20 cellular contexts compared by ENCODE assay signal in genomic region chr7:30180718-30181117, GRCh38. TPM values are rescaled to one million over a fixed set of nuclear protein-coding genes. Genes with fewer than 3 reads are reported as not detected.
DNase-seq lines count a peak whose midpoint lies in the region; ATAC-seq, FAIRE-seq and TF ChIP-seq lines count a peak whose summit lies in the region.
"Had no signal": no experiment of that assay in that cellular context is flagged by ENCODE, and none has a peak within 500 bp of the region (broad histone marks: within the 10 kb centered on the region; RNA-seq: fewer than 3 reads in every experiment).

No MANE protein-coding gene starts in this region.

- no peak overlapping the region for H3K9ac ChIP-seq in stomach smooth muscle (ENCODE audit: low read length in 2 of 2)
- H3K9ac ChIP-seq: BLaER1 had no signal

- TF ChIP-seq EP300 in gastroesophageal sphincter (IDR thresholded peaks at IDR 0.05), result no peak

- 50 to 73% methylated on average over 1 to 2 of the region's 2 CpGs for WGBS in gastroesophageal sphincter (ENCODE audit: low coverage in 1 of 2), 2 donors

- no peak for FAIRE-seq in frontal cortex (lab: Jason Lieb, UNC)
- FAIRE-seq: D721Med, GM19239, HTR-8/SVneo had no signal

- H3K4me1 ChIP-seq in gastroesophageal sphincter (peaks cover 8 to 76% (median 18%) of the 10 kb centered on the region in 3 donors), stomach smooth muscle (ENCODE audit: control insufficient read depth, insufficient read depth, low read length) (peaks cover 44% of the 10 kb centered on the region)

- TF ChIP-seq POLR2A in gastroesophageal sphincter (IDR thresholded peaks at IDR 0.05), result no peak

- H3K27me3 ChIP-seq in gastroesophageal sphincter (no peaks in the 10 kb centered on the region), stomach smooth muscle (ENCODE audit: control insufficient read depth in 1 of 2, insufficient read depth in 2 of 2, low read length in 2 of 2) (no peaks in the 10 kb centered on the region)
- H3K27me3 ChIP-seq: BLaER1 had no signal

- H3K4me3 ChIP-seq in gastroesophageal sphincter (no peak overlapping the region), stomach smooth muscle (ENCODE audit: low read length in 2 of 2) (no peak overlapping the region)
- H3K4me3 ChIP-seq: BLaER1 had no signal

- no peaks in the 10 kb centered on the region for H3K9me3 ChIP-seq in gastroesophageal sphincter
- H3K9me3 ChIP-seq in stomach smooth muscle (ENCODE audit: control insufficient read depth in 2 of 2, low read length in 2 of 2), result no peaks in the 10 kb centered on the region

- ATAC-seq in gastroesophageal sphincter, result no peak
- ATAC-seq: CD8-positive, alpha-beta T cell had no signal

- no peaks in the 10 kb centered on the region for H3K36me3 ChIP-seq in gastroesophageal sphincter
- H3K36me3 ChIP-seq in stomach smooth muscle (ENCODE audit: control insufficient read depth in 2 of 2, insufficient read depth in 2 of 2, low read length in 2 of 2), result no peaks in the 10 kb centered on the region
- H3K36me3 ChIP-seq: BLaER1 had no signal

- DNase-seq in DMS 273 (lab: John Stamatoyannopoulos, UW; ENCODE audit: unreplicated experiment) (peak; percentile 50), NCI-H69 (lab: John Stamatoyannopoulos, UW) (peak; percentile 70), DMS114 treated with DMSO at 0.1 percent for 48 hours (lab: John Stamatoyannopoulos, UW; ENCODE audit: unreplicated experiment) (no peak), frontal cortex (ENCODE audit: low spot score in 2 of 2) (no peak)
- no peak for DNase-seq in stimulated activated CD4-positive, alpha-beta T cell treated with anti-CD3 and anti-CD28 coated beads, Interleukin-4, amount 100 ng/mL, for 4 hours
- DNase-seq in activated CD4-positive, CD25-positive, alpha-beta regulatory T cell (lab: John Stamatoyannopoulos, UW), result no peak
- DNase-seq: CD8-positive, alpha-beta T cell; GF-D8; H7; NCI-H2029 treated with DMSO at 0.1 percent for 48 hours; NCI-H2171 treated with DMSO at 0.1 percent for 48 hours; NCI-H774 had no signal

- no peak for TF ChIP-seq CTCF in gastroesophageal sphincter (IDR thresholded peaks at IDR 0.05)

- peak overlapping the region; percentile 66 to 74 (median 69) for H3K27ac ChIP-seq in gastroesophageal sphincter
- peak overlapping the region; percentile 91 for H3K27ac ChIP-seq in stomach smooth muscle (ENCODE audit: low read length)
- H3K27ac ChIP-seq: BLaER1, HL-60, RWPE1 had no signal

RNA-seq across cellular contexts. Expression of gene MTURN, which starts 45.9 kb away (rescaled TPM):
- total RNA-seq in gastroesophageal sphincter, result 100 to 1,000 TPM; 196 to 252 (median 225) TPM
- 368 TPM for total RNA-seq in frontal cortex

Comparison
In these comparisons a context has a peak if more than half of its experiments do, and no peak if none do; other contexts are left out.
1. DNase-seq: peak in DMS 273 (single experiment) and NCI-H69 (single experiment); none in DMS114 treated with DMSO at 0.1 percent for 48 hours (single experiment), stimulated activated CD4-positive, alpha-beta T cell treated with anti-CD3 and anti-CD28 coated beads, Interleukin-4, amount 100 ng/mL, for 4 hours (0 of 2), frontal cortex (0 of 2) and activated CD4-positive, CD25-positive, alpha-beta regulatory T cell (0 of 4).